26 cellular contexts compared by ENCODE assay signal in genomic region chr4:1538096-1538410, GRCh38.
"Had no signal": no experiment of that assay in that cellular context is flagged by ENCODE, and none has a peak within 500 bp of the region (broad histone marks: within the 10 kb centered on the region; RNA-seq: fewer than 3 reads in every experiment).

No MANE protein-coding gene starts in this region.

- H3K4me3 Mint-ChIP-seq: activated CD8-positive, alpha-beta T cell treated with anti-CD3 and anti-CD28 coated beads, Interleukin-2, amount 10 ng/mL, durations not matched to agents 7 days and 5 days; activated naive CD8-positive, alpha-beta T cell treated with anti-CD3 and anti-CD28 coated beads, Interleukin-2, amount 10 ng/mL, durations not matched to agents 7 days and 5 days had no signal

- H3K9me3 Mint-ChIP-seq: activated naive CD8-positive, alpha-beta T cell treated with anti-CD3 and anti-CD28 coated beads, Interleukin-2, amount 10 ng/mL, durations not matched to agents 7 days and 5 days had no signal

- H3K27ac Mint-ChIP-seq: activated CD8-positive, alpha-beta T cell treated with anti-CD3 and anti-CD28 coated beads, Interleukin-2, amount 10 ng/mL, durations not matched to agents 7 days and 5 days; activated naive CD8-positive, alpha-beta T cell treated with anti-CD3 and anti-CD28 coated beads, Interleukin-2, amount 10 ng/mL, durations not matched to agents 7 days and 5 days had no signal

- H3K4me1 ChIP-seq: adrenal gland, Peyer's patch had no signal

- H3K4me3 ChIP-seq: adrenal gland, Peyer's patch, SK-N-MC had no signal

- H3K9me3 ChIP-seq: adrenal gland, Peyer's patch had no signal

- H3K36me3 Mint-ChIP-seq: activated naive CD8-positive, alpha-beta T cell treated with anti-CD3 and anti-CD28 coated beads, Interleukin-2, amount 10 ng/mL, durations not matched to agents 7 days and 5 days had no signal

- H3K4me1 Mint-ChIP-seq: activated naive CD8-positive, alpha-beta T cell treated with anti-CD3 and anti-CD28 coated beads, Interleukin-2, amount 10 ng/mL, durations not matched to agents 7 days and 5 days had no signal

- ATAC-seq: activated CD4-positive, CD25-positive, alpha-beta regulatory T cell treated with anti-CD3 and anti-CD28 coated beads, Interleukin-2, amount 50 U/mL, for 24 hours; activated CD8-positive, alpha-beta T cell treated with anti-CD3 and anti-CD28 coated beads, Interleukin-2, amount 10 ng/mL, durations not matched to agents 7 days and 5 days had no signal

- DNase-seq: activated CD4-positive, alpha-beta T cell treated with anti-CD3 and anti-CD28 coated beads for 4 hours; activated CD4-positive, alpha-beta T cell treated with anti-CD3 and anti-CD28 coated beads, Interleukin-2, amount 50 U/mL, for 4 hours; activated CD8-positive, alpha-beta memory T cell treated with anti-CD3 and anti-CD28 coated beads, Interleukin-2, amount 50 U/mL, for 48 hours; activated CD8-positive, alpha-beta T cell treated with anti-CD3 and anti-CD28 coated beads, Interleukin-2, amount 10 ng/mL, durations not matched to agents 7 days and 5 days; activated naive CD4-positive, alpha-beta T cell treated with anti-CD3 and anti-CD28 coated beads, Interleukin-2, amount 50 U/mL, for 16 hours; activated naive CD8-positive, alpha-beta T cell treated with anti-CD3 and anti-CD28 coated beads, Interleukin-2, amount 10 ng/mL, durations not matched to agents 7 days and 5 days; activated T-cell treated with anti-CD3 and anti-CD28 coated beads, Interleukin-2, amount 50 U/mL, for 1 hour; adrenal gland; anterior cingulate cortex; IMR-90; Kasumi-1; KBM-7; NCI-H1105 treated with DMSO at 0.1 percent for 48 hours; NCI-H1436 treated with DMSO at 0.1 percent for 48 hours; NCI-H187; NCI-H2081; NCI-H510A treated with DMSO at 0.1 percent for 48 hours; NCI-H69; NK-92 treated with Interleukin-12 subunit alpha and Interleukin-12 subunit beta, amount 100 ng/mL, for 24 hours; Peyer's patch; SHP77 treated with DMSO at 0.1 percent for 48 hours; T-helper 1 cell had no signal

- H3K36me3 ChIP-seq: adrenal gland, Peyer's patch had no signal

- H3K27ac ChIP-seq: adrenal gland, Peyer's patch, RWPE1, SK-N-MC, VCaP had no signal

- H3K27me3 ChIP-seq: Peyer's patch had no signal
